In the genomic region with DNA sequence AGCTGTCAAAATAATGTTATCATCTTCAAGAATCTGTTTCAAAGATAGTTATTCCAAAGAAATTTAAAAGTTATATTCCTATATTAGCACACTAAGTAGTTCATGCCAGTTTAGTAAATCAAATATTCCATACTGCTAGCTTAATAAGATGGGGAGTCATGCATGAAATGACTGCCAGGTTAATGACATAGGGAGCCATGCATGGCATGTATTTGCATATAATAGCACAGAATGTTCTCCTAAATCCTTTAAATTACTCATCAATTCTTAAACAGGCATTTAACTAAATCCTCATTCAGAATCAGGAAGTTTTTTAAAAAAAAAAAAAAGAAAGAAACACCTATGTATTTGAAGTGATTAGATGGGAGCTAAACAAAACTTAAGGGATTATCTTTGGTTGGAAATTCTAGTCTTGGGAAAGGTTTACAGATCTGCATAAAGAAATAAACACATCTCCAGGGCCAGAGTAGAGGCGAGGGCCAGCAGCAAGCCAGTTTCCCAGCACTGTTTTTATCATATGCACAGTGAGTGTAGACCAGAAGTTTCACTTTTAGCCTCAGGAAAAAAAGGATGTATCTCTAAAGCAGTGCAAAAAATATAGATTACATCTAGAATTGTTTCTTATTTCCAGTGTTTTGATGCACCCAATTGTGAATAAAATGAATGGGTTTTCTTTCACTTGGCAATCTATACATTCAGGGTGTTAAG, we compare ENCODE assay signal across 19 cellular contexts.
DNase-seq lines count a peak whose midpoint lies in the region; ATAC-seq and TF ChIP-seq lines count a peak whose summit lies in the region.
"Had no signal": no experiment of that assay in that cellular context is flagged by ENCODE, and none has a peak within 500 bp of the region (broad histone marks: within the 10 kb centered on the region; RNA-seq: fewer than 3 reads in every experiment).

No MANE protein-coding gene starts in this region.

- TF ChIP-seq CTCF in GM13976 (IDR thresholded peaks at IDR 0.05; ENCODE audit: borderline replicate concordance, control extremely low read depth, extremely low read depth, insufficient read depth, missing control alignments) (no peak), upper lobe of right lung (IDR thresholded peaks at IDR 0.05) (no peak), spleen (IDR thresholded peaks at IDR 0.05 in 8 of 11, conservative IDR thresholded peaks at IDR 0.05 in 3 of 11) (no peak), GM13977 (IDR thresholded peaks at IDR 0.05; ENCODE audit: extremely low read depth, insufficient read depth, missing control alignments) (no peak)

- no peaks in the 10 kb centered on the region for H3K9me3 ChIP-seq in upper lobe of right lung
- H3K9me3 ChIP-seq in spleen = peaks cover 0 to 7% (median 0%) of the 10 kb centered on the region in 8 donors
- H3K9me3 ChIP-seq: colonic mucosa, upper lobe of left lung had no signal

- WGBS in spleen, 5 donors = 45 to 75% (median 55%) methylated on average over 1 of the region's 1 CpG

- DNase-seq in H4 (ENCODE audit: low spot score) = peak; percentile 27
- peak; percentile 20 for DNase-seq in NCI-H146 (lab: John Stamatoyannopoulos, UW)
- peak; percentile 39 for DNase-seq in left kidney (ENCODE audit: low read depth, low spot score)
- DNase-seq in GM13976 (ENCODE audit: low spot score) = no peak
- no peak for DNase-seq in upper lobe of right lung
- DNase-seq in spleen = no peak
- no peak for DNase-seq in GM13977 (ENCODE audit: low spot score)
- DNase-seq: activated CD8-positive, alpha-beta memory T cell treated with anti-CD3 and anti-CD28 coated beads for 24 hours; colonic mucosa; DMS 273 treated with DMSO at 0.1 percent for 48 hours; GOT3; NCI-H187 treated with DMSO at 0.1 percent for 48 hours; NCI-H524; stimulated activated naive CD4-positive, alpha-beta T cell; T-cell; upper lobe of left lung had no signal

- H3K4me3 ChIP-seq in upper lobe of right lung = no peak overlapping the region
- H3K4me3 ChIP-seq in spleen = no peak overlapping the region
- H3K4me3 ChIP-seq: colonic mucosa, upper lobe of left lung had no signal

- no peaks in the 10 kb centered on the region for H3K4me1 ChIP-seq in upper lobe of right lung
- H3K4me1 ChIP-seq in spleen = no peaks in the 10 kb centered on the region
- H3K4me1 ChIP-seq: colonic mucosa, upper lobe of left lung had no signal

- no peaks in the 10 kb centered on the region for H3K36me3 ChIP-seq in upper lobe of right lung
- no peaks in the 10 kb centered on the region for H3K36me3 ChIP-seq in spleen
- H3K36me3 ChIP-seq: colonic mucosa, upper lobe of left lung had no signal

- ATAC-seq in GM18909 (IDR thresholded peaks at IDR 0.05; ENCODE audit: poor library complexity, unreplicated experiment) = peak; percentile 67
- ATAC-seq in upper lobe of right lung = no peak
- ATAC-seq: T-cell had no signal

- H3K27me3 ChIP-seq in upper lobe of right lung (no peaks in the 10 kb centered on the region), spleen (replicated peaks in 1 of 7) (no peaks in the 10 kb centered on the region)
- H3K27me3 ChIP-seq: colonic mucosa, upper lobe of left lung had no signal

- in situ Hi-C loops in GM13976 (cut with MboI; ENCODE audit: low sequenced_read_pairs, unreplicated experiment) (no loop called here), GM13977 (cut with MboI; ENCODE audit: low pct_unique_long_range_greater_than_20kb, low sequenced_read_pairs, unreplicated experiment) (no loop called here)

- intact Hi-C loops in upper lobe of right lung (cut with DNase I) (no loop called here), spleen (cut with DNase I; ENCODE audit: low total_unique reads) (no loop called here)

- no peak overlapping the region for H3K27ac ChIP-seq in upper lobe of right lung
- no peak overlapping the region for H3K27ac ChIP-seq in spleen
- H3K27ac ChIP-seq: colonic mucosa, RWPE1, upper lobe of left lung, VCaP had no signal

- no peak for TF ChIP-seq POLR2A in spleen (IDR thresholded peaks at IDR 0.05)

Comparison
In these comparisons a context has a peak if more than half of its experiments do, and no peak if none do; other contexts are left out.
1. DNase-seq: peak in H4 (single experiment), NCI-H146 (single experiment) and left kidney (single experiment); none in GM13976 (single experiment), upper lobe of right lung (single experiment), spleen (single experiment) and GM13977 (single experiment).